ENCODE assay signal across 23 cellular contexts in genomic region chr2:14340703-14341102, GRCh38.
"Had no signal": no experiment of that assay in that cellular context is flagged by ENCODE, and none has a peak within 500 bp of the region (broad histone marks: within the 10 kb centered on the region; RNA-seq: fewer than 3 reads in every experiment).

No MANE protein-coding gene starts in this region.

- H3K27ac ChIP-seq: cardiac muscle cell, left ventricle myocardium inferior, neural progenitor cell, testis, vagina, WERI-Rb-1 had no signal

- H3K4me2 ChIP-seq: neural progenitor cell, smooth muscle cell had no signal

- H3K9ac ChIP-seq: neural progenitor cell had no signal

- H3K4me1 ChIP-seq: left ventricle myocardium inferior, neural progenitor cell, testis, vagina had no signal

- H2AFZ ChIP-seq: neural progenitor cell had no signal

- FAIRE-seq: TTC549 had no signal

- DNase-seq: activated CD4-positive, alpha-beta T cell treated with anti-CD3 and anti-CD28 coated beads, Interleukin-2, amount 10 ng/mL, durations not matched to agents 7 days and 5 days; activated CD4-positive, CD25-positive, alpha-beta regulatory T cell treated with anti-CD3 and anti-CD28 coated beads, Interleukin-2, amount 50 U/mL, for 72 hours; activated CD8-positive, alpha-beta memory T cell treated with anti-CD3 and anti-CD28 coated beads, Interleukin-2, amount 10 ng/mL, durations not matched to agents 7 days and 5 days; activated CD8-positive, alpha-beta T cell treated with anti-CD3 and anti-CD28 coated beads for 36 hours; activated effector memory CD4-positive, alpha-beta T cell treated with anti-CD3 and anti-CD28 coated beads, Interleukin-2, amount 50 U/mL, for 16 hours; activated naive CD4-positive, alpha-beta T cell treated with anti-CD3 and anti-CD28 coated beads, Interleukin-2, amount 10 ng/mL, durations not matched to agents 7 days and 5 days; activated T-cell treated with anti-CD3 and anti-CD28 coated beads for 4 hours; amygdala; cortex of kidney; kidney glomerular epithelial cell; left ventricle myocardium inferior; naive thymus-derived CD8-positive, alpha-beta T cell; stimulated activated CD4-positive, alpha-beta T cell treated with anti-CD3 and anti-CD28 coated beads, Interleukin-2, amount 100 ng/mL, for 48 hours; stimulated activated CD8-positive, alpha-beta memory T cell treated with anti-CD3 and anti-CD28 coated beads, Interleukin-4, amount 100 ng/mL, for 48 hours; stimulated activated naive B cell treated with anti-CD40 and anti-IgM and Interleukin-4, amounts not matched to agents 10 μg/mL and 1 μg/mL and 100 μg/mL, for 72 hours; testis; WERI-Rb-1 had no signal

- H3K27me3 ChIP-seq: cardiac muscle cell, neural progenitor cell, testis, vagina had no signal

- H3K9me3 ChIP-seq: testis, vagina had no signal

- H3K36me3 ChIP-seq: cardiac muscle cell, left ventricle myocardium inferior, neural progenitor cell, vagina, WERI-Rb-1 had no signal

- H3K4me3 ChIP-seq: cardiac muscle cell, left ventricle myocardium inferior, neural progenitor cell, smooth muscle cell, testis, vagina had no signal

- ATAC-seq: activated CD8-positive, alpha-beta memory T cell treated with anti-CD3 and anti-CD28 coated beads, Interleukin-2, amount 10 ng/mL, durations not matched to agents 7 days and 5 days; activated CD8-positive, alpha-beta T cell treated with anti-CD3 and anti-CD28 coated beads for 36 hours; naive thymus-derived CD8-positive, alpha-beta T cell; sciatic nerve; stimulated activated naive B cell treated with anti-CD40 and anti-IgM and Interleukin-4, amounts not matched to agents 10 μg/mL and 1 μg/mL and 100 μg/mL, for 72 hours had no signal
